Comparison of ENCODE assay signal across 27 cellular contexts in genomic region chr6:155061381-155061780, GRCh38.
"Had no signal": no experiment of that assay in that cellular context is flagged by ENCODE, and none has a peak within 500 bp of the region (broad histone marks: within the 10 kb centered on the region; RNA-seq: fewer than 3 reads in every experiment).

No MANE protein-coding gene starts in this region.

- H3K27me3 Mint-ChIP-seq: stimulated activated naive B cell treated with anti-CD40 and anti-IgM and Interleukin-4, amounts not matched to agents 10 μg/mL and 1 μg/mL and 100 μg/mL, for 72 hours; stimulated activated naive CD8-positive, alpha-beta T cell treated with anti-CD3 and anti-CD28 coated beads, Interleukin-15, Interleukin-2, amounts not matched to agents 100 ng/mL and 50 ng/mL, for 24 hours had no signal

- H3K4me1 ChIP-seq: neural progenitor cell, parathyroid adenoma, psoas muscle, right lobe of liver, stomach, thyroid gland, tibial nerve, upper lobe of left lung, vagina had no signal

- H3K9me3 Mint-ChIP-seq: natural killer cell; nephron; stimulated activated naive B cell treated with anti-CD40 and anti-IgM and Interleukin-4, amounts not matched to agents 10 μg/mL and 1 μg/mL and 100 μg/mL, for 72 hours; stimulated activated naive CD8-positive, alpha-beta T cell treated with anti-CD3 and anti-CD28 coated beads, Interleukin-15, Interleukin-2, amounts not matched to agents 100 ng/mL and 50 ng/mL, for 24 hours had no signal

- H3K4me2 ChIP-seq: neural progenitor cell had no signal

- ATAC-seq: natural killer cell; psoas muscle; right cardiac atrium; right lobe of liver; stimulated activated naive B cell treated with anti-CD40 and anti-IgM and Interleukin-4, amounts not matched to agents 10 μg/mL and 1 μg/mL and 100 μg/mL, for 72 hours had no signal

- H3K9ac ChIP-seq: neural progenitor cell, parathyroid adenoma had no signal

- FAIRE-seq: small intestine, urothelium cell line had no signal

- H3K79me2 ChIP-seq: parathyroid adenoma had no signal

- H3K4me3 ChIP-seq: neural progenitor cell, ovary, psoas muscle, right lobe of liver, sigmoid colon, stomach, thoracic aorta, thyroid gland, tibial nerve, upper lobe of left lung, vagina had no signal

- H3K4me1 Mint-ChIP-seq: natural killer cell; neural progenitor cell; stimulated activated naive B cell treated with anti-CD40 and anti-IgM and Interleukin-4, amounts not matched to agents 10 μg/mL and 1 μg/mL and 100 μg/mL, for 72 hours had no signal

- H3K27ac Mint-ChIP-seq: natural killer cell; nephron; neural progenitor cell; progenitor cell of endocrine pancreas; stimulated activated naive B cell treated with anti-CD40 and anti-IgM and Interleukin-4, amounts not matched to agents 10 μg/mL and 1 μg/mL and 100 μg/mL, for 72 hours; stimulated activated naive CD8-positive, alpha-beta T cell treated with anti-CD3 and anti-CD28 coated beads, Interleukin-15, Interleukin-2, amounts not matched to agents 100 ng/mL and 50 ng/mL, for 24 hours had no signal

- DNase-seq: natural killer cell; occipital lobe; ovary; posterior cingulate gyrus; psoas muscle; right cardiac atrium; right lobe of liver; sigmoid colon; small intestine; stimulated activated CD4-positive, alpha-beta T cell treated with anti-CD3 and anti-CD28 coated beads, Interleukin-15, amount 100 ng/mL, for 24 hours; stimulated activated CD4-positive, alpha-beta T cell treated with anti-CD3 and anti-CD28 coated beads, Interleukin-4, amount 100 ng/mL, for 1 hour; stimulated activated CD4-positive, alpha-beta T cell treated with anti-CD3 and anti-CD28 coated beads, Interleukin-4, amount 100 ng/mL, for 4 hours; stimulated activated CD8-positive, alpha-beta memory T cell treated with anti-CD3 and anti-CD28 coated beads, Interleukin-4, amount 100 ng/mL, for 48 hours; stimulated activated naive B cell treated with anti-CD40 and anti-IgM and Interleukin-4, amounts not matched to agents 10 μg/mL and 1 μg/mL and 100 μg/mL, for 72 hours; stimulated activated naive CD4-positive, alpha-beta T cell treated with Interleukin-2 at 50 U/mL for 16 hours; stomach; thyroid gland; upper lobe of left lung had no signal

- H3K36me3 Mint-ChIP-seq: natural killer cell; neural progenitor cell; stimulated activated naive B cell treated with anti-CD40 and anti-IgM and Interleukin-4, amounts not matched to agents 10 μg/mL and 1 μg/mL and 100 μg/mL, for 72 hours had no signal

- H3K36me3 ChIP-seq: neural progenitor cell, ovary, right lobe of liver, sigmoid colon, stomach, thoracic aorta, thyroid gland, tibial nerve, upper lobe of left lung, vagina had no signal

- H3K27ac ChIP-seq: neural progenitor cell, ovary, parathyroid adenoma, psoas muscle, right lobe of liver, sigmoid colon, stomach, thoracic aorta, thyroid gland, tibial nerve, upper lobe of left lung, vagina had no signal

- H2AFZ ChIP-seq: neural progenitor cell, parathyroid adenoma had no signal

- H3K9me3 ChIP-seq: ovary, psoas muscle, right lobe of liver, sigmoid colon, stomach, thoracic aorta, thyroid gland, upper lobe of left lung, vagina had no signal

- H3K4me3 Mint-ChIP-seq: natural killer cell; nephron; neural progenitor cell; stimulated activated naive B cell treated with anti-CD40 and anti-IgM and Interleukin-4, amounts not matched to agents 10 μg/mL and 1 μg/mL and 100 μg/mL, for 72 hours; stimulated activated naive CD8-positive, alpha-beta T cell treated with anti-CD3 and anti-CD28 coated beads, Interleukin-15, Interleukin-2, amounts not matched to agents 100 ng/mL and 50 ng/mL, for 24 hours had no signal

- H3K27me3 ChIP-seq: neural progenitor cell, ovary, right lobe of liver, sigmoid colon, stomach, thyroid gland, tibial nerve, upper lobe of left lung, vagina had no signal
